ENCODE assay signal across 8 cellular contexts in genomic region chr12:128914908-128915563, GRCh38.
DNase-seq lines count a peak whose midpoint lies in the region; ATAC-seq and TF ChIP-seq lines count a peak whose summit lies in the region.

No MANE protein-coding gene starts in this region.

- no peak for TF ChIP-seq CTCF in Loucy (conservative IDR thresholded peaks at IDR 0.05; ENCODE audit: low read length)

- no peak overlapping the region for H2BK120ac ChIP-seq in neuronal stem cell (ENCODE audit: low read depth, low read length)

- no peak overlapping the region for H2BK12ac ChIP-seq in neuronal stem cell (ENCODE audit: low read length)

- no peaks in the 10 kb centered on the region for H3K9me2 ChIP-seq in Loucy (replicated peaks; ENCODE audit: low read depth, low read length)

- peak overlapping the region; percentile 63 for H3K4me2 ChIP-seq in Loucy (ENCODE audit: low read depth, low read length, poor library complexity, severe bottlenecking)
- H3K4me2 ChIP-seq in neuronal stem cell (ENCODE audit: insufficient read depth, low read length, poor library complexity, severe bottlenecking) = no peak overlapping the region

- H2AFZ ChIP-seq in Loucy (ENCODE audit: low read length) (no peak overlapping the region), neuronal stem cell (ENCODE audit: low read length) (no peak overlapping the region)

- H3K9ac ChIP-seq in Loucy (ENCODE audit: low read depth, low read length, poor library complexity, severe bottlenecking) = no peak overlapping the region
- H3K9ac ChIP-seq in neuronal stem cell (ENCODE audit: low read depth, low read length, poor library complexity) = no peak overlapping the region

- no peak overlapping the region for H4K91ac ChIP-seq in neuronal stem cell (ENCODE audit: low read depth, low read length, poor library complexity)

- no peak overlapping the region for H3K18ac ChIP-seq in neuronal stem cell (ENCODE audit: low read length)

- H3K4me3 ChIP-seq in Loucy (ENCODE audit: low read length, poor library complexity, severe bottlenecking) (no peak overlapping the region), neuronal stem cell (ENCODE audit: low read length in 2 of 2) (no peak overlapping the region)

- no peaks in the 10 kb centered on the region for H3F3A ChIP-seq in Loucy (ENCODE audit: low read depth)

- no peak overlapping the region for H3K4ac ChIP-seq in neuronal stem cell (ENCODE audit: low read length)

- H3K4me1 ChIP-seq in Loucy (ENCODE audit: insufficient read depth, low read length, poor library complexity, severe bottlenecking) = peaks cover 26% of the 10 kb centered on the region
- no peaks in the 10 kb centered on the region for H3K4me1 ChIP-seq in neuronal stem cell (ENCODE audit: control insufficient read depth in 2 of 2, insufficient read depth in 1 of 2, low read depth in 1 of 2, low read length in 2 of 2)

- DNase-seq in midbrain (lab: John Stamatoyannopoulos, UW) (peak; percentile 61), ecto neural progenitor cell (ENCODE audit: low spot score) (no peak), AML-193 (lab: John Stamatoyannopoulos, UW) (no peak), mesenteric fat pad (ENCODE audit: low spot score) (no peak), neuronal stem cell (ENCODE audit: low spot score) (no peak)

- no peak overlapping the region for H3K27ac ChIP-seq in neuronal stem cell (replicated peaks; ENCODE audit: low read length)

- H2AK5ac ChIP-seq in neuronal stem cell (ENCODE audit: low read depth, low read length) = no peak overlapping the region

- H3K23ac ChIP-seq in neuronal stem cell (ENCODE audit: low read depth, low read length, poor library complexity) = no peak overlapping the region

- no peak overlapping the region for H3K14ac ChIP-seq in neuronal stem cell (ENCODE audit: low read length)

- no peak overlapping the region for H2BK5ac ChIP-seq in neuronal stem cell (ENCODE audit: low read length)

- no peak overlapping the region for H4K8ac ChIP-seq in neuronal stem cell (ENCODE audit: low read depth, low read length)

- H3K27me3 ChIP-seq in Loucy (ENCODE audit: insufficient read depth, low read length, poor library complexity, severe bottlenecking) (no peaks in the 10 kb centered on the region), neuronal stem cell (ENCODE audit: control insufficient read depth in 3 of 3, insufficient read depth in 3 of 3, low read depth in 1 of 3, low read length in 3 of 3) (no peaks in the 10 kb centered on the region)

- ATAC-seq in GM18517 (IDR thresholded peaks at IDR 0.05; ENCODE audit: unreplicated experiment) = peak; percentile 98
- ATAC-seq in GM21717 (IDR thresholded peaks at IDR 0.05; ENCODE audit: unreplicated experiment) = peak; percentile 91

- H3K79me1 ChIP-seq in neuronal stem cell (ENCODE audit: low read depth, low read length) = peaks cover 1% of the 10 kb centered on the region

- no peaks in the 10 kb centered on the region for H3K79me2 ChIP-seq in Loucy (ENCODE audit: insufficient read depth, low read length)

- H3K9me3 ChIP-seq in Loucy (ENCODE audit: insufficient read depth, low read depth, low read length) (no peaks in the 10 kb centered on the region), neuronal stem cell (replicated peaks in 1 of 2; ENCODE audit: control insufficient read depth in 2 of 2, insufficient read depth in 1 of 2, low read depth in 1 of 2, low read length in 2 of 2) (no peaks in the 10 kb centered on the region)

- H3K36me3 ChIP-seq in Loucy (ENCODE audit: insufficient read depth, low read length) (no peaks in the 10 kb centered on the region), neuronal stem cell (replicated peaks in 1 of 2; ENCODE audit: control insufficient read depth in 2 of 2, insufficient read depth in 2 of 2, low read length in 2 of 2) (no peaks in the 10 kb centered on the region)

- no CpG with 5 or more reads among the region's 11 CpGs for WGBS in neuronal stem cell (ENCODE audit: extremely low coverage in 2 of 2, insufficient read length in 2 of 2, insufficient replicate concordance in 1 of 2), 2 donors

- H2BK15ac ChIP-seq in neuronal stem cell (ENCODE audit: low read length) = no peak overlapping the region

- H4K20me1 ChIP-seq in Loucy (ENCODE audit: insufficient read depth, low read length, poor library complexity, severe bottlenecking) = no peaks in the 10 kb centered on the region
